10 cellular contexts compared by ENCODE assay signal in the genomic region with DNA sequence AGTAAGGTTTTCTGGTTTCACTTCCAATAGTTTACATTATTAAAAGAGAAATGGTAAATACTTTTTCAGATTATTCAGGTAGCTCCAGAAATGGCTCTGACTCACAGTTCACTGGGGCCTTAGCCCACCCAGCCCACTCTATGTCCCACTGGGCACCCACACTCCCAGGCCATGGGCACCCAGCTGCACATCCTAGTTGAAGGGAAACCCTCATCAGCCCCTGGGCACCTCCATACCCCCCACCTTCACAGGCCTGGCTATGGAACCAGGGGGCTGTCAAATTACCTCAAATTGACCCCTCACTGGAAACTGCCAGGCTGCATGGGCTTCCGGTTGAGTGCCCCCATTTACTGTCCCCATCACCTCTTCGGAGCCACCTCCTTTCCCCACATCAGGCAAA. TPM values are rescaled to one million over a fixed set of nuclear protein-coding genes. Genes with fewer than 3 reads are reported as not detected.
"Had no signal": no experiment of that assay in that cellular context is flagged by ENCODE, and none has a peak within 500 bp of the region (broad histone marks: within the 10 kb centered on the region; RNA-seq: fewer than 3 reads in every experiment).

No MANE protein-coding gene starts in this region.

- H3K36me3 ChIP-seq: HAP-1 had no signal

- H3K27ac ChIP-seq: GM23248 had no signal

- H3K4me1 ChIP-seq: HAP-1 had no signal

- H3K27ac Mint-ChIP-seq: HFFc6 had no signal

- DNase-seq: GM23248, GOT3, H7, HFFc6, IMR-90, KG1 had no signal

- H2AFZ ChIP-seq: GM23248 had no signal

- H3K9ac ChIP-seq: GM23248 had no signal

- H3K4me3 Mint-ChIP-seq: HFFc6 had no signal

- ATAC-seq: HCT116, K562 had no signal

- H3K9me3 Mint-ChIP-seq: HFFc6 had no signal

- H3K4me3 ChIP-seq: GM23248, HAP-1, K562 had no signal

- H3K9me3 ChIP-seq: HAP-1 had no signal

RNA-seq across cellular contexts. Expression of gene BMP7, which starts 51.5 kb away (rescaled TPM):
- total RNA-seq: GM23248, HFFc6, HT-29, IMR-90 had no signal
